In genomic region chr1:1013105-1013921, GRCh38 we compare ENCODE assay signal across 8 cellular contexts. TPM values are rescaled to one million over a fixed set of nuclear protein-coding genes. Genes with fewer than 3 reads are reported as not detected.
DNase-seq lines count a peak whose midpoint lies in the region; ATAC-seq and TF ChIP-seq lines count a peak whose summit lies in the region.

TSS of gene ISG15 (plus strand) at chr1:1013497. CDS start at chr1:1013574, 77 bp downstream.

- POLR2A ChIA-PET in Caco-2 (lab: Charles Lee) = interaction anchor here (0.6 to 1.1 kb wide), 2 partner anchors 16 to 47 kb away, joined by 3 to 5 read pairs; no protein-coding TSS in a partner anchor

- no peaks in the 10 kb centered on the region for H3K9me3 Mint-ChIP-seq in Caco-2 (ENCODE audit: unreplicated experiment)
- H3K9me3 Mint-ChIP-seq in neural progenitor cell = peaks cover 2% of the 10 kb centered on the region

- CTCF ChIA-PET in Caco-2 (lab: Charles Lee) = interaction anchor here (0.6 to 1.5 kb wide), 3 partner anchors 12 to 50 kb away, joined by 3 to 9 read pairs (median 5); no protein-coding TSS in a partner anchor

- DNase-seq in Caco-2 (peak; percentile 81 to 83), HUDEP-2 (lab: John Stamatoyannopoulos, UW; ENCODE audit: unreplicated experiment in 76 of 76) (peak in 71 of 76 experiments; percentile 29 to 85 (median 70)), activated gamma-delta T cell (lab: John Stamatoyannopoulos, UW) (peak; percentile 84), foreskin fibroblast (peak; percentile 82 to 94), neural progenitor cell (ENCODE audit: low spot score) (peak; percentile 92), stromal cell of bone marrow (ENCODE audit: low read depth) (peak; percentile 82)

- H3K27me3 ChIP-seq in Caco-2 (replicated peaks; ENCODE audit: control insufficient read depth, insufficient read depth, low read length) (no peaks in the 10 kb centered on the region), neural progenitor cell (no peaks in the 10 kb centered on the region)

- peak within 1 kb of the TSS; percentile 32 for H3K9ac ChIP-seq in neural progenitor cell

- intact Hi-C loops in Caco-2 (cut with micrococcal nuclease; ENCODE audit: unreplicated experiment) = no loop called here

- BruUV-seq in Caco-2 (replicated peaks; lab: Mats Ljungman, UMichigan) = no TSS peak

- peak; percentile 98 for TF ChIP-seq POLR2A in Raji (IDR thresholded peaks at IDR 0.05; ENCODE audit: insufficient read depth, low read depth, low read length)

- no peak for TF ChIP-seq CTCF in Caco-2 (IDR thresholded peaks at IDR 0.05; ENCODE audit: insufficient read depth in 1 of 2, low read depth in 1 of 2, low read length in 1 of 2, severe bottlenecking in 1 of 2, unreplicated experiment in 1 of 2)
- no peak for TF ChIP-seq CTCF in foreskin fibroblast (IDR thresholded peaks at IDR 0.05; ENCODE audit: low read depth, low read length)
- TF ChIP-seq CTCF in neural progenitor cell (IDR thresholded peaks at IDR 0.05) = no peak

- H3K27me3 Mint-ChIP-seq in Caco-2 (ENCODE audit: insufficient read depth, unreplicated experiment) (no peaks in the 10 kb centered on the region), neural progenitor cell (ENCODE audit: insufficient read depth, low read depth) (peaks cover 2% of the 10 kb centered on the region)

- H3F3A ChIP-seq in neural progenitor cell (ENCODE audit: low read depth) = peaks cover 27% of the 10 kb centered on the region

- peak; percentile 89 for ATAC-seq in GM19468 (IDR thresholded peaks at IDR 0.05; ENCODE audit: extremely low read depth, unreplicated experiment)

- no peaks in the 10 kb centered on the region; the same call in 1 of the 2 replicates for H3K4me1 ChIP-seq in Caco-2
- peaks cover 23% of the 10 kb centered on the region for H3K4me1 ChIP-seq in neural progenitor cell

- H3K9me3 ChIP-seq in Caco-2 (no peaks in the 10 kb centered on the region), neural progenitor cell (ENCODE audit: low read depth) (no peaks in the 10 kb centered on the region)

- H2AFZ ChIP-seq in neural progenitor cell (replicated peaks) = peak within 1 kb of the TSS; percentile 84

- H3K36me3 ChIP-seq in Caco-2 (ENCODE audit: control insufficient read depth, insufficient read depth, low read length) (no peaks in the 10 kb centered on the region), neural progenitor cell (no peaks in the 10 kb centered on the region)

- peak within 1 kb of the TSS; percentile 91 for H3K27ac Mint-ChIP-seq in Caco-2 (ENCODE audit: unreplicated experiment)
- H3K27ac Mint-ChIP-seq in neural progenitor cell = peak within 1 kb of the TSS; percentile 99

- H3K4me2 ChIP-seq in neural progenitor cell = peak within 1 kb of the TSS; percentile 92

- H4K20me1 ChIP-seq in neural progenitor cell (ENCODE audit: low read depth) = no peaks in the 10 kb centered on the region

- H3K4me3 Mint-ChIP-seq in Caco-2 (ENCODE audit: unreplicated experiment) (peak within 1 kb of the TSS; percentile 94), neural progenitor cell (peak within 1 kb of the TSS; percentile 89)

- H3K4me3 ChIP-seq in Caco-2 (ENCODE audit: low read depth, low read length) (peak within 1 kb of the TSS; percentile 66), foreskin fibroblast (ENCODE audit: low read depth in 1 of 2, low read length in 2 of 2) (peak within 1 kb of the TSS; percentile 80 to 82), neural progenitor cell (peak within 1 kb of the TSS; percentile 48)

- peaks cover 26% of the 10 kb centered on the region for H3K36me3 Mint-ChIP-seq in Caco-2 (ENCODE audit: insufficient read depth, unreplicated experiment)
- peaks cover 2% of the 10 kb centered on the region for H3K36me3 Mint-ChIP-seq in neural progenitor cell

- H3K4me1 Mint-ChIP-seq in Caco-2 (ENCODE audit: low read depth, unreplicated experiment) (no peaks in the 10 kb centered on the region), neural progenitor cell (peaks cover 26% of the 10 kb centered on the region)

- no peak within 1 kb of the TSS for H3K27ac ChIP-seq in neural progenitor cell

- H3K79me2 ChIP-seq in neural progenitor cell (ENCODE audit: low read depth) = no peaks in the 10 kb centered on the region

RNA-seq across cellular contexts. Expression of gene ISG15, which starts in this region (rescaled TPM):
- total RNA-seq in Caco-2 (2022) (55.5 and 63.1 TPM in 2 replicates), neural progenitor cell (ENCODE audit: low replicate concordance) (22.4 and 33.6 TPM in 2 replicates)
